Comparison of ENCODE assay signal across 17 cellular contexts in genomic region chr4:3819210-3819919, GRCh38. TPM values are rescaled to one million over a fixed set of nuclear protein-coding genes. Genes with fewer than 3 reads are reported as not detected.
DNase-seq lines count a peak whose midpoint lies in the region; ATAC-seq, FAIRE-seq and TF ChIP-seq lines count a peak whose summit lies in the region.
"Had no signal": no experiment of that assay in that cellular context is flagged by ENCODE, and none has a peak within 500 bp of the region (broad histone marks: within the 10 kb centered on the region; RNA-seq: fewer than 3 reads in every experiment).

No MANE protein-coding gene starts in this region.

- CTCF ChIA-PET in H1 (lab: Charles Lee; ENCODE audit: partially characterized antibody), result interaction anchor here (0.5 to 5.9 kb wide), 11 partner anchors 9 to 175 kb away, joined by 3 to 38 read pairs (median 3); no protein-coding TSS in a partner anchor

- no peak for TF ChIP-seq POLR2A in H1 (IDR thresholded peaks at IDR 0.05; ENCODE audit: control extremely low read depth in 1 of 2, low read depth in 2 of 2, low read length in 2 of 2)

- H3K23me2 ChIP-seq in H1 (ENCODE audit: low read depth, low read length), result peaks cover 2% of the 10 kb centered on the region; the same call in 1 of the 2 replicates

- no peak overlapping the region for H3K18ac ChIP-seq in H1 (ENCODE audit: extremely low read depth, low read length)

- H2BK15ac ChIP-seq in H1 (ENCODE audit: low read length), result no peak overlapping the region; the same call in 1 of the 2 replicates

- H2BK12ac ChIP-seq in H1 (ENCODE audit: low read depth, low read length), result no peak overlapping the region

- no peaks in the 10 kb centered on the region for H3K36me3 ChIP-seq in H1 (ENCODE audit: control insufficient read depth in 2 of 4, insufficient read depth in 4 of 4, low read length in 3 of 4)
- H3K36me3 ChIP-seq in lower lobe of right lung, result no peaks in the 10 kb centered on the region
- H3K36me3 ChIP-seq: BLaER1 treated with 17β-estradiol and CSF1 and Interleukin-3, amounts not matched to agents 10 nM and 100 nM had no signal

- peak overlapping the region; percentile 80; the same call in 1 of the 2 replicates for H2BK20ac ChIP-seq in H1 (ENCODE audit: low read length)

- H3K9ac ChIP-seq in H1 (replicated peaks in 1 of 4; ENCODE audit: extremely low read depth in 1 of 4, low read depth in 3 of 4, low read length in 3 of 4), result no peak overlapping the region
- H3K9ac ChIP-seq: BLaER1 treated with 17β-estradiol and CSF1 and Interleukin-3, amounts not matched to agents 10 nM and 100 nM had no signal

- no peak overlapping the region for H3K4me2 ChIP-seq in H1 (ENCODE audit: insufficient read depth in 1 of 2, low read depth in 2 of 2, low read length in 2 of 2)
- H3K4me2 ChIP-seq: BLaER1 treated with 17β-estradiol and CSF1 and Interleukin-3, amounts not matched to agents 10 nM and 100 nM had no signal

- no peak overlapping the region for H3K4me3 ChIP-seq in H1 (ENCODE audit: extremely low read depth in 1 of 4, insufficient read depth in 2 of 4, low read depth in 3 of 4, low read length in 4 of 4)
- H3K4me3 ChIP-seq in lower lobe of right lung, result no peak overlapping the region
- H3K4me3 ChIP-seq: BLaER1 treated with 17β-estradiol and CSF1 and Interleukin-3, amounts not matched to agents 10 nM and 100 nM had no signal

- H3K79me1 ChIP-seq in H1 (ENCODE audit: low read depth, low read length), result no peaks in the 10 kb centered on the region

- H3K27ac ChIP-seq in H1 (ENCODE audit: low read depth, low read length) (no peak overlapping the region), lower lobe of right lung (no peak overlapping the region)
- H3K27ac ChIP-seq: BLaER1 treated with 17β-estradiol and CSF1 and Interleukin-3, amounts not matched to agents 10 nM and 100 nM; RWPE1 had no signal

- H2AFZ ChIP-seq in H1 (ENCODE audit: low read length), result no peak overlapping the region

- no peak for TF ChIP-seq RAD21 in H1 (IDR thresholded peaks at IDR 0.05 in 1 of 2, conservative IDR thresholded peaks at IDR 0.05 in 1 of 2; ENCODE audit: low read depth in 2 of 2, low read length in 2 of 2)

- H4K20me1 ChIP-seq in H1 (replicated peaks in 1 of 2; ENCODE audit: control insufficient read depth in 1 of 2, insufficient read depth in 2 of 2, low read length in 2 of 2), result no peaks in the 10 kb centered on the region
- H4K20me1 ChIP-seq: BLaER1 treated with 17β-estradiol and CSF1 and Interleukin-3, amounts not matched to agents 10 nM and 100 nM had no signal

- no peak overlapping the region for H4K5ac ChIP-seq in H1 (ENCODE audit: insufficient read length, low read depth, low read length)

- TF ChIP-seq CTCF in H1 (IDR thresholded peaks at IDR 0.05; ENCODE audit: control extremely low read depth in 1 of 3, insufficient read depth in 1 of 3, low read depth in 1 of 3, low read length in 3 of 3) (no peak), lower lobe of right lung (IDR thresholded peaks at IDR 0.05) (no peak)

- ATAC-seq in left cardiac atrium, result no peak
- ATAC-seq in left ventricle myocardium superior, result no peak
- ATAC-seq in lower lobe of right lung, result no peak
- no peak for ATAC-seq in GM19455 (IDR thresholded peaks at IDR 0.05; ENCODE audit: unreplicated experiment)
- ATAC-seq: PC-3 had no signal

- H3K27me3 ChIP-seq in H1 (replicated peaks in 1 of 4; ENCODE audit: control insufficient read depth in 3 of 4, extremely low read depth in 1 of 4, insufficient read depth in 3 of 4, low read length in 3 of 4) (no peaks in the 10 kb centered on the region; a peak in 1 of 7 replicates), lower lobe of right lung (ENCODE audit: low read depth) (peaks cover 16% of the 10 kb centered on the region)
- H3K27me3 ChIP-seq: BLaER1 treated with 17β-estradiol and CSF1 and Interleukin-3, amounts not matched to agents 10 nM and 100 nM had no signal

- peak; percentile 12 for DNase-seq in left cardiac atrium
- DNase-seq in left ventricle myocardium superior, result no peak
- no peak for DNase-seq in H1 (ENCODE audit: low read depth in 1 of 2, low spot score in 2 of 2)
- DNase-seq in lower lobe of right lung, result peak; percentile 27
- DNase-seq in NCI-H446 treated with DMSO at 0.1 percent for 48 hours (lab: John Stamatoyannopoulos, UW), result no peak
- no peak for DNase-seq in NCI-H345 treated with DMSO at 0.1 percent for 48 hours (lab: John Stamatoyannopoulos, UW; ENCODE audit: unreplicated experiment)
- DNase-seq: H9, NCI-H1105 treated with DMSO at 0.1 percent for 48 hours, NCI-H187, NCI-H345, NCI-H748 treated with DMSO at 0.1 percent for 48 hours, PC-3 had no signal

- H3K4me1 ChIP-seq in H1 (replicated peaks in 1 of 4; ENCODE audit: control insufficient read depth in 3 of 4, insufficient read depth in 4 of 4, low read length in 3 of 4) (peaks cover 0 to 13% (median 5%) of the 10 kb centered on the region in 4 experiments; a peak in 5 of 7 replicates), lower lobe of right lung (no peaks in the 10 kb centered on the region)

- H2BK5ac ChIP-seq in H1 (ENCODE audit: low read depth, low read length), result no peak overlapping the region

- WGBS in H1 (ENCODE audit: extremely low coverage in 1 of 2, insufficient coverage in 1 of 2, insufficient read length in 1 of 2, insufficient replicate concordance in 2 of 2, low coverage in 1 of 2, low lambda C conversion rate in 2 of 2, missing lambda C conversion rate in 1 of 2), 2 experiments, result 87% methylated on average over 17 of the region's 17 CpGs; no CpG with 5 or more reads in 1 of the 2 experiments

- H2AK5ac ChIP-seq in H1 (ENCODE audit: low read depth, low read length), result no peak overlapping the region

- no peak overlapping the region for H3K56ac ChIP-seq in H1 (replicated peaks; ENCODE audit: insufficient read length, low read depth, low read length)

- no peak overlapping the region for H4K8ac ChIP-seq in H1 (ENCODE audit: extremely low read depth, insufficient read depth, low read length)

- no peak overlapping the region for H3K4ac ChIP-seq in H1 (replicated peaks; ENCODE audit: insufficient read length, low read depth, low read length)

- H3K14ac ChIP-seq in H1 (ENCODE audit: insufficient read length), result no peak overlapping the region

- H3K9me3 ChIP-seq in H1 (ENCODE audit: insufficient read depth in 2 of 2, low read depth in 1 of 2, low read length in 1 of 2) (peaks cover 0 to 3% of the 10 kb centered on the region in 2 experiments; a peak in 1 of 4 replicates), lower lobe of right lung (no peaks in the 10 kb centered on the region)

- intact Hi-C loops in left cardiac atrium (cut with DNase I), result no loop called here
- intact Hi-C loops in left ventricle myocardium superior (cut with micrococcal nuclease), result no loop called here
- intact Hi-C loops in lower lobe of right lung (cut with DNase I), result no loop called here

- no peak overlapping the region for H4K91ac ChIP-seq in H1 (replicated peaks; ENCODE audit: insufficient read length, low read length)

- no peak for TF ChIP-seq EP300 in H1 (IDR thresholded peaks at IDR 0.05; ENCODE audit: borderline replicate concordance in 1 of 2, low read depth in 2 of 2, low read length in 2 of 2)

- FAIRE-seq in H1 (lab: Jason Lieb, UNC), result no peak
- FAIRE-seq: A204.1 had no signal

- H3K79me2 ChIP-seq in H1 (ENCODE audit: control insufficient read depth in 1 of 2, insufficient read depth in 2 of 2, low read length in 2 of 2), result no peaks in the 10 kb centered on the region

- POLR2A ChIA-PET in H1 (lab: Charles Lee; ENCODE audit: partially characterized antibody), result interaction anchor here (1.1 kb wide), 1 partner anchor 9 kb away, joined by 4 read pairs; no protein-coding TSS in a partner anchor

- H2BK120ac ChIP-seq in H1 (replicated peaks; ENCODE audit: low read depth, low read length), result no peak overlapping the region

- H3K23ac ChIP-seq in H1 (ENCODE audit: insufficient read length), result no peak overlapping the region

TF ChIP-seq in H1, 55 proteins besides CTCF, POLR2A, EP300 and RAD21:
- TF ChIP-seq SIN3A (conservative IDR thresholded peaks at IDR 0.05 in 1 of 2, IDR thresholded peaks at IDR 0.05 in 1 of 2; ENCODE audit: low read depth in 1 of 2, low read length in 2 of 2), result no peak
- no peak for TF ChIP-seq CBX8 (IDR thresholded peaks at IDR 0.05; ENCODE audit: borderline replicate concordance, low read depth, low read length)
- TF ChIP-seq GTF2F1 (IDR thresholded peaks at IDR 0.05; ENCODE audit: borderline replicate concordance, low read depth, low read length), result no peak
- no peak for TF ChIP-seq TEAD4 (IDR thresholded peaks at IDR 0.05; ENCODE audit: low read depth, low read length)
- no peak for TF ChIP-seq EZH2 (IDR thresholded peaks at IDR 0.05; ENCODE audit: low read depth, low read length, severe bottlenecking)
- TF ChIP-seq JUN (IDR thresholded peaks at IDR 0.05; ENCODE audit: low read depth, low read length), result no peak
- TF ChIP-seq, protein P1, sequence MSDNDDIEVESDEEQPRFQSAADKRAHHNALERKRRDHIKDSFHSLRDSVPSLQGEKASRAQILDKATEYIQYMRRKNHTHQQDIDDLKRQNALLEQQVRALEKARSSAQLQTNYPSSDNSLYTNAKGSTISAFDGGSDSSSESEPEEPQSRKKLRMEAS (IDR thresholded peaks at IDR 0.05), result no peak
- TF ChIP-seq SIX5 (IDR thresholded peaks at IDR 0.05; ENCODE audit: low read depth, low read length), result no peak
- TF ChIP-seq RNF2 (IDR thresholded peaks at IDR 0.05; ENCODE audit: borderline replicate concordance, low read depth, low read length, missing control alignments, poor library complexity, severe bottlenecking), result no peak
- TF ChIP-seq YY1 (IDR thresholded peaks at IDR 0.05; ENCODE audit: low read depth, low read length), result no peak
- no peak for TF ChIP-seq RXRA (IDR thresholded peaks at IDR 0.05; ENCODE audit: insufficient read depth, low read depth, low read length)
- TF ChIP-seq JUND (IDR thresholded peaks at IDR 0.05; ENCODE audit: low read length), result no peak
- TF ChIP-seq RFX5 (IDR thresholded peaks at IDR 0.05; ENCODE audit: borderline replicate concordance, low read depth, low read length), result no peak

RNA-seq across cellular contexts. Expression of gene ADRA2C, which starts 53.2 kb away (rescaled TPM):
- total RNA-seq in left cardiac atrium (1 to 10 TPM; 6.8 TPM), left ventricle myocardium superior (5.9 TPM), lower lobe of right lung (2.5 TPM)
- 13.8 and 14.8 TPM in 2 replicates for total RNA-seq in H1 (2021; fragmentation: NEBNext Ultra II Directional; extraction: Animal tissue kit (Norgen Biotek cat#: 25700))
- 14.6 and 27.3 TPM in 2 replicates for polyA plus RNA-seq in H1 (2011; rRNA removed)
- polyA plus RNA-seq in H1 (2011; cell fraction: cytosol; rRNA removed), result 15.1 TPM
- polyA plus RNA-seq in H1 (2011; cell fraction: nucleus; rRNA removed), result 35.4 TPM
- 4.8 to 12.3 TPM (median 11.4 TPM) in 4 replicates for polyA plus RNA-seq in H1 (2012, experiment 1 of 2)
- 5.9 TPM for polyA plus RNA-seq in H1 (2012, experiment 2 of 2)
- polyA plus RNA-seq in H1 (2013, experiment 1 of 2), result 9.6 TPM
- 8.5 TPM for polyA plus RNA-seq in H1 (2013, experiment 2 of 2)
- 10.0 and 12.3 TPM in 2 replicates for polyA minus RNA-seq in H1 (2011; rRNA and poly(A)+ RNA removed)
- 11.6 TPM for polyA minus RNA-seq in H1 (2011; cell fraction: cytosol; rRNA and poly(A)+ RNA removed)
- polyA minus RNA-seq in H1 (2011; cell fraction: nucleus; rRNA and poly(A)+ RNA removed), result 16.3 TPM
- total RNA-seq: PC-3 had no signal
- polyA plus RNA-seq: IgD-negative memory B cell had no signal

Comparison
In these comparisons a context has a peak if more than half of its experiments do, and no peak if none do; other contexts are left out.
1. DNase-seq: peak in left cardiac atrium (single experiment) and lower lobe of right lung (single experiment); none in left ventricle myocardium superior (single experiment), H1 (0 of 2), NCI-H446 treated with DMSO at 0.1 percent for 48 hours (single experiment) and NCI-H345 treated with DMSO at 0.1 percent for 48 hours (single experiment).